ENCODE assay signal across 13 cellular contexts in the genomic region with DNA sequence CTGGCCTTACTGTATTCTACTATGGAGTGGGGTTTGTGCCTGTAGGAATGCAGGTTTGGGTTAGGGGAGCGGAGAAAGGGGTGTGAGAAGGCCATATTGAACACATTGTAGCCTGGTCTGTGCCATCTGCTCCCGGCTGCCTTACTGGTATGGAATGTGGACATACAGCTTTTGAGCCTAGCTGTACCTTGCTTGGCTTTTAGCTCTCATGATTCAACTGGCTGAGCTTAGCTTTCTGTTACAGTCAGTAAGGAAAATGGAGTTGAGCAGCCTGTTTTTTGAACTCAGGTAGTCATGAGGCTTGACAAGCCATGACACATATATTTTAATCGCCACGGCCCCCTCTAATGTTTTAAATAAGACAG. TPM values are rescaled to one million over a fixed set of nuclear protein-coding genes. Genes with fewer than 3 reads are reported as not detected.
DNase-seq lines count a peak whose midpoint lies in the region; ATAC-seq, FAIRE-seq and TF ChIP-seq lines count a peak whose summit lies in the region.
"Had no signal": no experiment of that assay in that cellular context is flagged by ENCODE, and none has a peak within 500 bp of the region (broad histone marks: within the 10 kb centered on the region; RNA-seq: fewer than 3 reads in every experiment).

No MANE protein-coding gene starts in this region.

- no peak overlapping the region for H3K9ac ChIP-seq in astrocyte (ENCODE audit: low read length)

- H3K27me3 Mint-ChIP-seq in HFFc6 (ENCODE audit: insufficient read depth) (no peaks in the 10 kb centered on the region), astrocyte (ENCODE audit: low read depth, unreplicated experiment) (no peaks in the 10 kb centered on the region)

- TF ChIP-seq POLR2A in GM18505 (IDR thresholded peaks at IDR 0.05; ENCODE audit: borderline replicate concordance, extremely low read depth, insufficient read depth, insufficient read length) = no peak

- no peak overlapping the region for H3K4me3 Mint-ChIP-seq in HFFc6
- no peak overlapping the region for H3K4me3 Mint-ChIP-seq in astrocyte (ENCODE audit: unreplicated experiment)

- peak overlapping the region; percentile 27 for H3K4me2 ChIP-seq in astrocyte (ENCODE audit: low read length)

- FAIRE-seq in astrocyte (lab: Jason Lieb, UNC) (no peak), small intestine (lab: Jason Lieb, UNC) (no peak)

- H3K9me3 ChIP-seq in astrocyte (ENCODE audit: insufficient read depth, low read depth, low read length) = no peaks in the 10 kb centered on the region
- H3K9me3 ChIP-seq in small intestine (ENCODE audit: control insufficient read depth, low read depth) = no peaks in the 10 kb centered on the region
- H3K9me3 ChIP-seq: heart right ventricle had no signal

- 38 to 67% (median 65%) methylated on average over 4 of the region's 4 CpGs for WGBS in small intestine, 3 donors

- peaks cover 47% of the 10 kb centered on the region for H3K4me1 ChIP-seq in astrocyte (ENCODE audit: insufficient read depth, low read length)
- H3K4me1 ChIP-seq in small intestine (ENCODE audit: control insufficient read depth in 2 of 2, insufficient read depth in 1 of 2, low read depth in 1 of 2, low read length in 1 of 2) = peaks cover 12 to 19% of the 10 kb centered on the region in 2 donors

- peaks cover 91% of the 10 kb centered on the region for H3K79me2 ChIP-seq in astrocyte (ENCODE audit: insufficient read depth, low read length)

- H3K4me3 ChIP-seq in astrocyte (ENCODE audit: insufficient read depth, low read depth, low read length) = no peak overlapping the region
- no peak overlapping the region for H3K4me3 ChIP-seq in small intestine (ENCODE audit: low read depth in 1 of 2, low read length in 2 of 2)
- H3K4me3 ChIP-seq: heart right ventricle had no signal

- peak overlapping the region; percentile 40 for H3K27ac ChIP-seq in astrocyte (ENCODE audit: low read depth, low read length)
- H3K27ac ChIP-seq in small intestine (ENCODE audit: low read depth in 1 of 2, low read length in 1 of 2) = no peak overlapping the region

- no peak for DNase-seq in HFFc6
- peak; percentile 29 for DNase-seq in astrocyte (ENCODE audit: low read depth)
- peak; percentile 80 for DNase-seq in kidney tubule cell (ENCODE audit: low spot score)
- DNase-seq in small intestine = peak; percentile 54
- DNase-seq in germinal center (ENCODE audit: low spot score) = no peak
- DNase-seq in medulla oblongata (ENCODE audit: extremely low spot score) = no peak
- DNase-seq: activated CD4-positive, alpha-beta T cell treated with anti-CD3 and anti-CD28 coated beads for 1 hour; activated effector memory CD4-positive, alpha-beta T cell treated with anti-CD3 and anti-CD28 coated beads, Interleukin-2, amount 50 U/mL, for 16 hours; cortex of kidney; heart right ventricle; NCI-H187 treated with DMSO at 0.1 percent for 48 hours had no signal

- no peak for ATAC-seq in HG03571 (IDR thresholded peaks at IDR 0.05; ENCODE audit: unreplicated experiment)
- no peak for ATAC-seq in GM18505 (IDR thresholded peaks at IDR 0.05; ENCODE audit: unreplicated experiment)

- H3K36me3 ChIP-seq in astrocyte (ENCODE audit: insufficient read depth, low read length) (no peaks in the 10 kb centered on the region), small intestine (ENCODE audit: control insufficient read depth in 2 of 2, insufficient read depth in 2 of 2, low read length in 2 of 2) (no peaks in the 10 kb centered on the region)
- H3K36me3 ChIP-seq: heart right ventricle had no signal

- H3K27ac Mint-ChIP-seq in HFFc6 (peak overlapping the region; percentile 95), astrocyte (ENCODE audit: unreplicated experiment) (peak overlapping the region; percentile 62)

- H3K36me3 Mint-ChIP-seq in HFFc6 (ENCODE audit: low read depth) (peaks cover 12% of the 10 kb centered on the region), astrocyte (ENCODE audit: low read depth, unreplicated experiment) (no peaks in the 10 kb centered on the region)

- no peak overlapping the region for H2AFZ ChIP-seq in astrocyte (ENCODE audit: low read depth, low read length)

- H4K20me1 ChIP-seq in astrocyte (ENCODE audit: insufficient read depth, low read length) = peaks cover 76% of the 10 kb centered on the region

- H3K4me1 Mint-ChIP-seq in HFFc6 (ENCODE audit: low read depth) (peaks cover 68% of the 10 kb centered on the region), astrocyte (ENCODE audit: low read depth, unreplicated experiment) (peaks cover 54% of the 10 kb centered on the region)

- H3K27me3 ChIP-seq in astrocyte (ENCODE audit: insufficient read depth, low read length) (no peaks in the 10 kb centered on the region), small intestine (ENCODE audit: control insufficient read depth in 2 of 2, insufficient read depth in 2 of 2, low read length in 2 of 2) (no peaks in the 10 kb centered on the region)
- H3K27me3 ChIP-seq: heart right ventricle had no signal

- H3K9me3 Mint-ChIP-seq in HFFc6 (no peaks in the 10 kb centered on the region), astrocyte (ENCODE audit: unreplicated experiment) (no peaks in the 10 kb centered on the region)

- no peak for TF ChIP-seq CTCF in HFFc6 (IDR thresholded peaks at IDR 0.05)
- no peak for TF ChIP-seq CTCF in astrocyte (IDR thresholded peaks at IDR 0.05; ENCODE audit: insufficient read depth, low read depth, low read length)

RNA-seq across cellular contexts. Expression of a gene that starts 41.6 kb away (rescaled TPM):
- 10 to 100 TPM; 51.9 to 69.8 (median 63.4) TPM for total RNA-seq in HFFc6 (2021; fragmentation: NEBNext Ultra II Directional; extraction: Animal tissue kit (Norgen Biotek cat#: 25700))
- 55.2 and 57.9 TPM in 2 replicates for total RNA-seq in astrocyte
- 10 to 100 TPM; 12.7 to 25.4 (median 13.8) TPM for polyA plus RNA-seq in small intestine

RNA-seq across cellular contexts. Expression of a gene that starts 51.7 kb away (rescaled TPM):
- 100 to 1,000 TPM; 416 to 479 (median 463) TPM for total RNA-seq in HFFc6 (2021; fragmentation: NEBNext Ultra II Directional; extraction: Animal tissue kit (Norgen Biotek cat#: 25700))
- 262 and 278 TPM in 2 replicates for total RNA-seq in astrocyte
- polyA plus RNA-seq in small intestine = 100 to 1,000 TPM; 123 to 164 (median 129) TPM

Comparison
In these comparisons a context has a peak if more than half of its experiments do, and no peak if none do; other contexts are left out.
1. DNase-seq: peak in astrocyte (single experiment), kidney tubule cell (single experiment) and small intestine (single experiment); none in HFFc6 (single experiment), germinal center (single experiment) and medulla oblongata (single experiment).